ENCODE assay signal across 32 cellular contexts in genomic region chr4:182893490-182893889, GRCh38.
"Had no signal": no experiment of that assay in that cellular context is flagged by ENCODE, and none has a peak within 500 bp of the region (broad histone marks: within the 10 kb centered on the region; RNA-seq: fewer than 3 reads in every experiment).

No MANE protein-coding gene starts in this region.

- ATAC-seq: activated naive CD4-positive, alpha-beta T cell treated with anti-CD3 and anti-CD28 coated beads, Interleukin-2, amount 50 U/mL, for 72 hours; activated naive CD8-positive, alpha-beta T cell treated with anti-CD3 and anti-CD28 coated beads, Interleukin-2, amount 50 U/mL, for 24 hours; activated T-cell treated with anti-CD3 and anti-CD28 coated beads, Interleukin-2, amount 50 U/mL, for 4 hours; K562; PC-3; SK-N-SH treated with all-trans-retinoic acid at 6 μM for 48 hours; T-cell had no signal

- H3K27me3 ChIP-seq: brain microvascular endothelial cell, Peyer's patch had no signal

- H3K4me1 Mint-ChIP-seq: activated B cell treated with CpG ODN at 0.5 μM for 24 hours; activated naive CD8-positive, alpha-beta T cell treated with anti-CD3 and anti-CD28 coated beads, Interleukin-2, amount 50 U/mL, for 24 hours; T-cell had no signal

- H3K27ac Mint-ChIP-seq: activated B cell treated with CpG ODN at 0.5 μM for 24 hours; activated CD4-positive, alpha-beta memory T cell treated with anti-CD3 and anti-CD28 coated beads for 36 hours; activated naive CD4-positive, alpha-beta T cell treated with anti-CD3 and anti-CD28 coated beads for 36 hours; activated naive CD4-positive, alpha-beta T cell treated with anti-CD3 and anti-CD28 coated beads, Interleukin-2, amount 50 U/mL, for 72 hours; activated naive CD8-positive, alpha-beta T cell treated with anti-CD3 and anti-CD28 coated beads, Interleukin-2, amount 50 U/mL, for 24 hours; activated T-helper 1 cell treated with anti-CD3 and anti-CD28 coated beads, Interleukin-12 subunit alpha, Interleukin-12 subunit beta, Interleukin-2, Interleukin-4 antibody, amounts not matched to agents 30 ng/mL and 10 ng/mL and 1 ng/mL, durations not matched to agents 14 hours and 24 hours and 36 hours; T-cell had no signal

- H3K9me3 Mint-ChIP-seq: activated B cell treated with CpG ODN at 0.5 μM for 24 hours; activated CD4-positive, alpha-beta memory T cell treated with anti-CD3 and anti-CD28 coated beads for 36 hours; activated naive CD4-positive, alpha-beta T cell treated with anti-CD3 and anti-CD28 coated beads for 36 hours; activated naive CD4-positive, alpha-beta T cell treated with anti-CD3 and anti-CD28 coated beads, Interleukin-2, amount 50 U/mL, for 72 hours; activated naive CD8-positive, alpha-beta T cell treated with anti-CD3 and anti-CD28 coated beads, Interleukin-2, amount 50 U/mL, for 24 hours; activated T-cell treated with anti-CD3 and anti-CD28 coated beads, Interleukin-2, amount 50 U/mL, for 4 hours; activated T-helper 1 cell treated with anti-CD3 and anti-CD28 coated beads, Interleukin-12 subunit alpha, Interleukin-12 subunit beta, Interleukin-2, Interleukin-4 antibody, amounts not matched to agents 30 ng/mL and 10 ng/mL and 1 ng/mL, durations not matched to agents 14 hours and 24 hours and 36 hours; T-cell had no signal

- H3K4me1 ChIP-seq: Peyer's patch had no signal

- H3K9me3 ChIP-seq: Peyer's patch had no signal

- H3K4me3 Mint-ChIP-seq: activated B cell treated with CpG ODN at 0.5 μM for 24 hours; activated CD4-positive, alpha-beta memory T cell treated with anti-CD3 and anti-CD28 coated beads for 36 hours; activated naive CD4-positive, alpha-beta T cell treated with anti-CD3 and anti-CD28 coated beads for 36 hours; activated naive CD8-positive, alpha-beta T cell treated with anti-CD3 and anti-CD28 coated beads, Interleukin-2, amount 50 U/mL, for 24 hours; activated T-cell treated with anti-CD3 and anti-CD28 coated beads, Interleukin-2, amount 50 U/mL, for 4 hours; activated T-helper 1 cell treated with anti-CD3 and anti-CD28 coated beads, Interleukin-12 subunit alpha, Interleukin-12 subunit beta, Interleukin-2, Interleukin-4 antibody, amounts not matched to agents 30 ng/mL and 10 ng/mL and 1 ng/mL, durations not matched to agents 14 hours and 24 hours and 36 hours; T-cell had no signal

- H3K27me3 Mint-ChIP-seq: activated B cell treated with CpG ODN at 0.5 μM for 24 hours; activated CD4-positive, alpha-beta memory T cell treated with anti-CD3 and anti-CD28 coated beads for 36 hours; activated naive CD8-positive, alpha-beta T cell treated with anti-CD3 and anti-CD28 coated beads, Interleukin-2, amount 50 U/mL, for 24 hours; T-cell had no signal

- H3K4me3 ChIP-seq: K562, Peyer's patch had no signal

- H3K27ac ChIP-seq: brain microvascular endothelial cell, Peyer's patch, VCaP had no signal

- DNase-seq: activated B cell treated with CpG ODN at 0.5 μM for 24 hours; activated CD4-positive, alpha-beta memory T cell treated with anti-CD3 and anti-CD28 coated beads for 36 hours; activated CD4-positive, alpha-beta T cell treated with anti-CD3 and anti-CD28 coated beads for 4 hours; activated CD4-positive, alpha-beta T cell treated with anti-CD3 and anti-CD28 coated beads, Interleukin-2, amount 50 U/mL, for 1 hour; activated CD4-positive, CD25-positive, alpha-beta regulatory T cell treated with anti-CD3 and anti-CD28 coated beads, Interleukin-2, amount 50 U/mL, for 72 hours; activated CD8-positive, alpha-beta memory T cell treated with anti-CD3 and anti-CD28 coated beads, Interleukin-2, amount 50 U/mL, for 4 hours; activated gamma-delta T cell treated with Interleukin-2 at 50 U/mL for 16 hours; activated naive CD4-positive, alpha-beta T cell treated with anti-CD3 and anti-CD28 coated beads for 36 hours; activated naive CD8-positive, alpha-beta T cell treated with anti-CD3 and anti-CD28 coated beads, Interleukin-2, amount 50 U/mL, for 24 hours; activated T-cell treated with anti-CD3 and anti-CD28 coated beads for 4 hours; activated T-cell treated with anti-CD3 and anti-CD28 coated beads, Interleukin-2, amount 50 U/mL, for 4 hours; brain microvascular endothelial cell; central memory CD4-positive, alpha-beta T cell; NCI-H1105; NCI-H1930; NCI-H2081 treated with DMSO at 0.1 percent for 48 hours; NCI-H226; NCI-H446 treated with DMSO at 0.1 percent for 48 hours; NCI-H524 treated with DMSO at 0.1 percent for 48 hours; NK-92 treated with Interleukin-12 subunit alpha and Interleukin-12 subunit beta, amount 100 ng/mL, for 24 hours; PC-3; Peyer's patch; RPMI8226; SIG-M5; T-cell; T-helper 2 cell; T-helper 9 cell had no signal
